ENCODE assay signal across 9 cellular contexts in genomic region chr12:1644523-1645438, GRCh38. TPM values are rescaled to one million over a fixed set of nuclear protein-coding genes. Genes with fewer than 3 reads are reported as not detected.
DNase-seq lines count a peak whose midpoint lies in the region; ATAC-seq lines count a peak whose summit lies in the region.
"Had no signal": no experiment of that assay in that cellular context is flagged by ENCODE, and none has a peak within 500 bp of the region (broad histone marks: within the 10 kb centered on the region; RNA-seq: fewer than 3 reads in every experiment).

No MANE protein-coding gene starts in this region.

- ATAC-seq in GM21447 (IDR thresholded peaks at IDR 0.05; ENCODE audit: unreplicated experiment) (no peak), HG03432 (IDR thresholded peaks at IDR 0.05; ENCODE audit: unreplicated experiment) (no peak)
- ATAC-seq: activated T-cell treated with anti-CD3 and anti-CD28 coated beads, Interleukin-2, amount 50 U/mL, for 72 hours had no signal

- no peaks in the 10 kb centered on the region for H4K20me1 ChIP-seq in BLaER1

- no peaks in the 10 kb centered on the region for H3K27me3 ChIP-seq in BLaER1

- no peaks in the 10 kb centered on the region for H3K36me3 Mint-ChIP-seq in activated CD4-positive, alpha-beta memory T cell treated with anti-CD3 and anti-CD28 coated beads, Interleukin-2, amount 10 ng/mL, durations not matched to agents 7 days and 5 days (ENCODE audit: low read depth)

- peaks cover 31% of the 10 kb centered on the region for H3K4me1 ChIP-seq in BLaER1

- CTCF ChIA-PET in activated CD4-positive, alpha-beta memory T cell treated with anti-CD3 and anti-CD28 coated beads, Interleukin-2, amount 10 ng/mL, durations not matched to agents 7 days and 5 days (lab: Charles Lee) = interaction anchor here (2.4 to 2.8 kb wide), 4 partner anchors 8 to 295 kb away, joined by 6 to 14 read pairs (median 12); no protein-coding TSS in a partner anchor

- peak overlapping the region; percentile 50 for H3K4me2 ChIP-seq in BLaER1

- no peaks in the 10 kb centered on the region for H3K36me3 ChIP-seq in BLaER1

- POLR2A ChIA-PET in activated CD4-positive, alpha-beta memory T cell treated with anti-CD3 and anti-CD28 coated beads, Interleukin-2, amount 10 ng/mL, durations not matched to agents 7 days and 5 days (lab: Charles Lee) = interaction anchor here (0.8 kb wide), 1 partner anchor 146 kb away, joined by 3 read pairs; no protein-coding TSS in a partner anchor

- H3K4me1 Mint-ChIP-seq in activated CD4-positive, alpha-beta memory T cell treated with anti-CD3 and anti-CD28 coated beads, Interleukin-2, amount 10 ng/mL, durations not matched to agents 7 days and 5 days = peaks cover 32% of the 10 kb centered on the region

- no peak overlapping the region for H3K4me3 Mint-ChIP-seq in activated CD4-positive, alpha-beta memory T cell treated with anti-CD3 and anti-CD28 coated beads, Interleukin-2, amount 10 ng/mL, durations not matched to agents 7 days and 5 days
- H3K4me3 Mint-ChIP-seq: activated T-cell treated with anti-CD3 and anti-CD28 coated beads, Interleukin-2, amount 50 U/mL, for 72 hours had no signal

- H3K9me3 ChIP-seq in BLaER1 = no peaks in the 10 kb centered on the region

- DNase-seq in NCI-H2227 (lab: John Stamatoyannopoulos, UW; ENCODE audit: unreplicated experiment) = peak; percentile 16
- peak; percentile 81 for DNase-seq in dermis blood vessel endothelial cell
- DNase-seq in mucosa of gallbladder (ENCODE audit: low spot score) = peak; percentile 82
- DNase-seq in activated CD4-positive, alpha-beta memory T cell treated with anti-CD3 and anti-CD28 coated beads, Interleukin-2, amount 10 ng/mL, durations not matched to agents 7 days and 5 days = no peak
- DNase-seq in GDM1 (lab: John Stamatoyannopoulos, UW) = no peak
- DNase-seq: activated T-cell treated with anti-CD3 and anti-CD28 coated beads, Interleukin-2, amount 50 U/mL, for 72 hours had no signal

- no peak overlapping the region for H3K4me3 ChIP-seq in BLaER1

- no peaks in the 10 kb centered on the region for H3K9me3 Mint-ChIP-seq in activated CD4-positive, alpha-beta memory T cell treated with anti-CD3 and anti-CD28 coated beads, Interleukin-2, amount 10 ng/mL, durations not matched to agents 7 days and 5 days
- H3K9me3 Mint-ChIP-seq: activated T-cell treated with anti-CD3 and anti-CD28 coated beads, Interleukin-2, amount 50 U/mL, for 72 hours had no signal

- no peak overlapping the region for H3K27ac ChIP-seq in BLaER1

- no peak overlapping the region for H3K9ac ChIP-seq in BLaER1

- no peak overlapping the region for H3K27ac Mint-ChIP-seq in activated CD4-positive, alpha-beta memory T cell treated with anti-CD3 and anti-CD28 coated beads, Interleukin-2, amount 10 ng/mL, durations not matched to agents 7 days and 5 days
- H3K27ac Mint-ChIP-seq: activated T-cell treated with anti-CD3 and anti-CD28 coated beads, Interleukin-2, amount 50 U/mL, for 72 hours had no signal

- peaks cover 19% of the 10 kb centered on the region for H3K27me3 Mint-ChIP-seq in activated CD4-positive, alpha-beta memory T cell treated with anti-CD3 and anti-CD28 coated beads, Interleukin-2, amount 10 ng/mL, durations not matched to agents 7 days and 5 days

RNA-seq across cellular contexts. Expression of gene WNT5B, which starts 15.8 kb away (rescaled TPM):
- total RNA-seq in dermis blood vessel endothelial cell (0.28 and 1.5 TPM in 2 replicates), mucosa of gallbladder (7.3 TPM)
- 1 to 10 TPM; 1.4 to 1.7 TPM for total RNA-seq in activated CD4-positive, alpha-beta memory T cell treated with anti-CD3 and anti-CD28 coated beads, Interleukin-2, amount 10 ng/mL, durations not matched to agents 7 days and 5 days

RNA-seq across cellular contexts. Expression of gene ADIPOR2, which starts 46.1 kb away (rescaled TPM):
- total RNA-seq in dermis blood vessel endothelial cell = 59.9 and 68.6 TPM in 2 replicates
- total RNA-seq in mucosa of gallbladder = 64.2 TPM
- 10 to 100 TPM; 63.8 to 71.8 TPM for total RNA-seq in activated CD4-positive, alpha-beta memory T cell treated with anti-CD3 and anti-CD28 coated beads, Interleukin-2, amount 10 ng/mL, durations not matched to agents 7 days and 5 days

RNA-seq across cellular contexts. Expression of gene FBXL14, which starts 50.4 kb away (rescaled TPM):
- total RNA-seq in dermis blood vessel endothelial cell = 17.4 and 21.7 TPM in 2 replicates
- 23.3 TPM for total RNA-seq in mucosa of gallbladder
- 10 to 100 TPM; 30.3 to 30.9 TPM for total RNA-seq in activated CD4-positive, alpha-beta memory T cell treated with anti-CD3 and anti-CD28 coated beads, Interleukin-2, amount 10 ng/mL, durations not matched to agents 7 days and 5 days

Comparison
In these comparisons a context has a peak if more than half of its experiments do, and no peak if none do; other contexts are left out.
1. DNase-seq: peak in NCI-H2227 (single experiment), dermis blood vessel endothelial cell (single experiment) and mucosa of gallbladder (single experiment); none in activated CD4-positive, alpha-beta memory T cell treated with anti-CD3 and anti-CD28 coated beads, Interleukin-2, amount 10 ng/mL, durations not matched to agents 7 days and 5 days (single experiment) and GDM1 (single experiment).